In genomic region chr2:225690153-225690552, GRCh38 we compare ENCODE assay signal across 25 cellular contexts.
"Had no signal": no experiment of that assay in that cellular context is flagged by ENCODE, and none has a peak within 500 bp of the region (broad histone marks: within the 10 kb centered on the region; RNA-seq: fewer than 3 reads in every experiment).

No MANE protein-coding gene starts in this region.

- H2AFZ ChIP-seq: neural progenitor cell, parathyroid adenoma had no signal

- H3K4me3 ChIP-seq: neural progenitor cell, ovary, psoas muscle, skin epidermis, stomach, thoracic aorta, thyroid gland, tibial nerve, upper lobe of left lung, uterus had no signal

- ATAC-seq: naive thymus-derived CD4-positive, alpha-beta T cell; natural killer cell; psoas muscle; right cardiac atrium; sciatic nerve; stimulated activated effector memory CD8-positive, alpha-beta T cell treated with anti-CD3 and anti-CD28 coated beads, Interleukin-12 subunit alpha, Interleukin-12 subunit beta, amount 100 ng/mL, for 72 hours; stimulated activated naive B cell treated with anti-CD40 and anti-IgM and Interleukin-4, amounts not matched to agents 10 μg/mL and 1 μg/mL and 100 μg/mL, for 72 hours had no signal

- H3K79me2 ChIP-seq: parathyroid adenoma had no signal

- H3K9ac ChIP-seq: neural progenitor cell, parathyroid adenoma had no signal

- H3K36me3 ChIP-seq: neural progenitor cell, ovary, stomach, thoracic aorta, thyroid gland, tibial nerve, upper lobe of left lung, uterus had no signal

- H3K4me1 ChIP-seq: neural progenitor cell, parathyroid adenoma, psoas muscle, stomach, thyroid gland, tibial nerve, upper lobe of left lung, uterus had no signal

- H3K4me2 ChIP-seq: neural progenitor cell had no signal

- H3K9me3 ChIP-seq: ovary, psoas muscle, stomach, thoracic aorta, thyroid gland, upper lobe of left lung, uterus had no signal

- H3K27me3 ChIP-seq: neural progenitor cell, ovary, stomach, thyroid gland, tibial nerve, upper lobe of left lung, uterus had no signal

- H3K27ac ChIP-seq: neural progenitor cell, ovary, parathyroid adenoma, psoas muscle, skin epidermis, stomach, thoracic aorta, thyroid gland, tibial nerve, upper lobe of left lung, uterus had no signal

- DNase-seq: naive thymus-derived CD4-positive, alpha-beta T cell; natural killer cell; occipital lobe; ovary; posterior cingulate gyrus; psoas muscle; right cardiac atrium; stimulated activated CD4-positive, alpha-beta T cell treated with anti-CD3 and anti-CD28 coated beads, Interleukin-15, amount 100 ng/mL, for 24 hours; stimulated activated CD4-positive, alpha-beta T cell treated with anti-CD3 and anti-CD28 coated beads, Interleukin-2, amount 100 ng/mL, for 24 hours; stimulated activated CD4-positive, alpha-beta T cell treated with anti-CD3 and anti-CD28 coated beads, Interleukin-2, amount 100 ng/mL, for 48 hours; stimulated activated CD4-positive, alpha-beta T cell treated with anti-CD3 and anti-CD28 coated beads, Interleukin-4, amount 100 ng/mL, for 24 hours; stimulated activated naive B cell treated with anti-CD40 and anti-IgM and Interleukin-4, amounts not matched to agents 10 μg/mL and 1 μg/mL and 100 μg/mL, for 72 hours; stimulated activated naive CD4-positive, alpha-beta T cell treated with Interleukin-2 at 50 U/mL for 16 hours; stomach; thyroid gland; trophoblast cell; upper lobe of left lung; uterus had no signal
